In genomic region chr4:172887959-172888358, GRCh38 we compare ENCODE assay signal across 35 cellular contexts.
"Had no signal": no experiment of that assay in that cellular context is flagged by ENCODE, and none has a peak within 500 bp of the region (broad histone marks: within the 10 kb centered on the region; RNA-seq: fewer than 3 reads in every experiment).

No MANE protein-coding gene starts in this region.

- DNase-seq: Kasumi-1, MG63, MM.1S, MV-4-11, NCI-H1048, NCI-H1092, NCI-H1092 treated with DMSO at 0.1 percent for 48 hours, NCI-H1105, NCI-H1105 treated with DMSO at 0.1 percent for 48 hours, NCI-H1417, NCI-H1417 treated with DMSO at 0.1 percent for 48 hours, NCI-H1436, NCI-H1436 treated with DMSO at 0.1 percent for 48 hours, NCI-H146, NCI-H1694, NCI-H1694 treated with DMSO at 0.1 percent for 48 hours, NCI-H187, NCI-H187 treated with DMSO at 0.1 percent for 48 hours, NCI-H1930, NCI-H2029, NCI-H2029 treated with DMSO at 0.1 percent for 48 hours, NCI-H2081, NCI-H2081 treated with DMSO at 0.1 percent for 48 hours, NCI-H2107, NCI-H2171, NCI-H2171 treated with DMSO at 0.1 percent for 48 hours, NCI-H2227 treated with DMSO at 0.1 percent for 48 hours, NCI-H226, NCI-H345, NCI-H446, NCI-H446 treated with DMSO at 0.1 percent for 48 hours, NCI-H524, NCI-H524 treated with DMSO at 0.1 percent for 48 hours, NCI-H526, NCI-H526 treated with DMSO at 0.1 percent for 48 hours had no signal

- H3K36me3 ChIP-seq: MG63 had no signal

- H3K27me3 ChIP-seq: MG63 had no signal

- H3K4me3 ChIP-seq: MG63 had no signal

- H3K9me3 ChIP-seq: MG63 had no signal
